ENCODE assay signal across 8 cellular contexts in genomic region chr3:51942603-51943450, GRCh38. TPM values are rescaled to one million over a fixed set of nuclear protein-coding genes. Genes with fewer than 3 reads are reported as not detected.
A peak's percentile ranks its signal among the peaks of the same experiment; 100 is the strongest.
DNase-seq lines count a peak whose midpoint lies in the region; TF ChIP-seq lines count a peak whose summit lies in the region.

No MANE protein-coding gene starts in this region.

- H3K36me3 ChIP-seq in A673 (ENCODE audit: insufficient read depth, low read length, poor library complexity, severe bottlenecking), result no peaks in the 10 kb centered on the region
- H3K36me3 ChIP-seq in MG63, result peaks cover 6% of the 10 kb centered on the region; the same call in 1 of the 2 replicates
- peaks cover 8% of the 10 kb centered on the region for H3K36me3 ChIP-seq in neuron (ENCODE audit: insufficient read depth, low read length)
- no peaks in the 10 kb centered on the region for H3K36me3 ChIP-seq in urinary bladder (ENCODE audit: insufficient read depth)

- H3K27ac ChIP-seq in A673 (ENCODE audit: low read depth, low read length, poor library complexity, severe bottlenecking) (peak overlapping the region; percentile 74), urinary bladder (ENCODE audit: low read depth) (peak overlapping the region; percentile 77)

- no peak for TF ChIP-seq CTCF in A673 (conservative IDR thresholded peaks at IDR 0.05; ENCODE audit: low read depth, low read length)

- BruUV-seq in A673 (replicated peaks; lab: Mats Ljungman, UMichigan), result no TSS peak

- H3K4me3 ChIP-seq in A673 (ENCODE audit: low read depth, low read length, poor library complexity, severe bottlenecking) (peak overlapping the region; percentile 70), MG63 (peak overlapping the region; percentile 50), neuron (ENCODE audit: low read length) (peak overlapping the region; percentile 27), urinary bladder (ENCODE audit: low read depth, low read length) (peak overlapping the region; percentile 24)

- peaks cover 6% of the 10 kb centered on the region for H3K4me1 ChIP-seq in A673 (ENCODE audit: insufficient read depth, low read length, poor library complexity, severe bottlenecking)
- peaks cover 16% of the 10 kb centered on the region for H3K4me1 ChIP-seq in neuron (ENCODE audit: insufficient read depth, low read length)
- H3K4me1 ChIP-seq in urinary bladder (ENCODE audit: insufficient read depth), result no peaks in the 10 kb centered on the region

- TF ChIP-seq POLR2A in GM19099 (IDR thresholded peaks at IDR 0.05; ENCODE audit: extremely low read depth, insufficient read length, low read depth), result peak; percentile 49

- H3K27me3 ChIP-seq in A673 (replicated peaks; ENCODE audit: insufficient read depth, low read depth, low read length, poor library complexity), result no peaks in the 10 kb centered on the region
- H3K27me3 ChIP-seq in MG63, result no peaks in the 10 kb centered on the region
- no peaks in the 10 kb centered on the region for H3K27me3 ChIP-seq in neuron (ENCODE audit: insufficient read depth, low read length)

- intact Hi-C loops in A673 (cut with micrococcal nuclease; ENCODE audit: unreplicated experiment), result loop anchor here (2.0 kb wide), 1 partner anchor 32 kb away; the partner anchor contains the start of genes ABHD14A and ABHD14B

- DNase-seq in A673 (ENCODE audit: low spot score) (no peak), MG63 (peak; percentile 71), activated T-cell treated with anti-CD3 and anti-CD28 coated beads for 24 hours (ENCODE audit: low read depth) (peak; percentile 56), fibroblast of peridontal ligament (ENCODE audit: extremely low read depth) (peak; percentile 62), NCI-H2107 (lab: John Stamatoyannopoulos, UW) (no peak)

- CTCF ChIA-PET in A673 (lab: Charles Lee), result no interaction called here

- no peaks in the 10 kb centered on the region for H3K9me3 ChIP-seq in A673 (ENCODE audit: low read depth, low read length, poor library complexity, severe bottlenecking)
- H3K9me3 ChIP-seq in MG63, result no peaks in the 10 kb centered on the region
- no peaks in the 10 kb centered on the region for H3K9me3 ChIP-seq in neuron (ENCODE audit: low read length)

- POLR2A ChIA-PET in A673 (lab: Charles Lee; ENCODE audit: low non-redundant PET), result no interaction called here

- peak overlapping the region; percentile 55 for H2AFZ ChIP-seq in neuron (ENCODE audit: low read depth, low read length)

- WGBS in urinary bladder, result 54% methylated on average over 17 of the region's 17 CpGs

RNA-seq across cellular contexts. Expression of gene PARP3, which starts 0.7 kb away (rescaled TPM):
- total RNA-seq in A673 (2021) (3.4 and 4.0 TPM in 2 replicates), urinary bladder (6.1 TPM)
- total RNA-seq in MG63 (2014; rRNA removed; shearing (Covaris generic); ENCODE audit: low replicate concordance), result 5.9 and 13.8 TPM in 2 replicates
- polyA plus RNA-seq in urinary bladder, result 15.0 TPM

RNA-seq across cellular contexts. Expression of gene RRP9, which starts 1.1 kb away (rescaled TPM):
- total RNA-seq in A673 (2021), result 25.9 and 32.3 TPM in 2 replicates
- total RNA-seq in MG63 (2014; rRNA removed; shearing (Covaris generic); ENCODE audit: low replicate concordance), result 59.3 and 78.5 TPM in 2 replicates
- total RNA-seq in urinary bladder, result 7.7 TPM
- 29.5 TPM for polyA plus RNA-seq in urinary bladder

RNA-seq across cellular contexts. Expression of gene GPR62, which starts 12.4 kb away (rescaled TPM):
- total RNA-seq in A673 (2021), result not detected in 2 replicates
- total RNA-seq in MG63 (2014; rRNA removed; shearing (Covaris generic); ENCODE audit: low replicate concordance), result not detected in 2 replicates
- total RNA-seq in urinary bladder, result not detected
- 0.32 TPM for polyA plus RNA-seq in urinary bladder

RNA-seq across cellular contexts. Expression of gene PCBP4, which starts 24.4 kb away (rescaled TPM):
- total RNA-seq in A673 (2021) (5.3 and 8.1 TPM in 2 replicates), urinary bladder (22.4 TPM)
- 24.8 and 28.1 TPM in 2 replicates for total RNA-seq in MG63 (2014; rRNA removed; shearing (Covaris generic); ENCODE audit: low replicate concordance)
- polyA plus RNA-seq in urinary bladder, result 43.9 TPM

RNA-seq across cellular contexts. Expression of gene ABHD14B, which starts 31.0 kb away (rescaled TPM):
- total RNA-seq in A673 (2021) (7.3 and 11.4 TPM in 2 replicates), urinary bladder (14.2 TPM)
- total RNA-seq in MG63 (2014; rRNA removed; shearing (Covaris generic); ENCODE audit: low replicate concordance), result 10.0 and 15.6 TPM in 2 replicates
- polyA plus RNA-seq in urinary bladder, result 69.1 TPM

Comparison
In these comparisons a context has a peak if more than half of its experiments do, and no peak if none do; other contexts are left out.
1. DNase-seq: peak in MG63 (single experiment), activated T-cell treated with anti-CD3 and anti-CD28 coated beads for 24 hours (single experiment) and fibroblast of peridontal ligament (single experiment); none in A673 (single experiment) and NCI-H2107 (single experiment).
2. Peak in every context shown above with its lines, with median percentiles within 50 percentile points of each other: H3K4me3 ChIP-seq.